ENCODE assay signal across 1 cellular context in the genomic region with DNA sequence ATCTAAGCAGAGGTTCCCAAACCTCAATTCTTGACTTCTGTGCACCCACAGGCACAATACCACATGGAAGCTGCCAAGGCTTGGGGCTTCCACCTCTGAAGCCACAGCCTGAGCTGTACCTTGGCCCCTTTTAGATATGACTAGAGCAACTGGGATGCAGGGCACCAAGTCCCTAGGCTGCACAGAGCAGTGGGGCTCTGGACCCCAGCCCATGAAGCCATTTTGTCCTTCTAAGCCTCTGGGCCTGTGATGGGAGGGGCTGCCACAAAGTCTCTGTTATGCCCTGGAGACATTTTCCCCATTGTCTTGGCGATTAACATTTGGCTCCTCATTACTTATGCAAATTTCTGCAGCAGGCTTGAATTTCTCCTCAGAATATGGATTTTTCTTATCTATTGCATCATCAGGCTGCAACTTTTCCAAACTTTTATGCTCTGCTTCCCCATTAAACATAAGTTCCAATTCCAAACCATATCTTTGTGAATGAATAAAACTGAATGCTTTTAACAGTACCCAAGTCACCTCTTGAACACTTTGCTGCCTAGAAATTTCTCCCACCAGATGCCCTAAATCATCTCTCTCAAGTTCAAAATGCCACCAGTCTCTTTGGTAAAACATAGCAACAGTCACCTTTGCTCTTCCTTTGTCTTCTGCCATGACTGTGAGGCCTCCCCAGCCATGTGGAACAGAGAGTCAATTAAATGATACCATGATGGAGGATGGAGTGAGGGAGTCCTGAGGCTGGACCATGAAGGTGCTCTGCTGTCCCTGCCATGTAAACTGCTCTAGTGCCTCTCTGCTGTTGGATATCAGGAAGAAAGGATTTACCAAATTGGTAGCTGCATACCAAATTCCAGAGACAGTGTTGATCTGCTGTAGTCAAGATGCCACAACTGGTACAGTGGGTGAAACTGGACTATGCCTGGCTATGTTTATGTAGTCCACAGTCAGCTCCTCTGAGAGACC.
A peak's percentile ranks its signal among the peaks of the same experiment; 100 is the strongest.
TF ChIP-seq lines count a peak whose summit lies in the region.

No MANE protein-coding gene starts in this region.

TF ChIP-seq in H1, 55 proteins besides CTCF, POLR2A, EP300 and RAD21:
- no peak for TF ChIP-seq SAP30 (IDR thresholded peaks at IDR 0.05; ENCODE audit: insufficient read depth, insufficient replicate concordance, low read length)
- TF ChIP-seq CEBPB (IDR thresholded peaks at IDR 0.05; ENCODE audit: low read depth, low read length), result peak; percentile 10; the same call in 1 of the 2 replicates
